In genomic region chr7:45217358-45217757, GRCh38 we compare ENCODE assay signal across 10 cellular contexts. TPM values are rescaled to one million over a fixed set of nuclear protein-coding genes. Genes with fewer than 3 reads are reported as not detected.
DNase-seq lines count a peak whose midpoint lies in the region; ATAC-seq, FAIRE-seq and TF ChIP-seq lines count a peak whose summit lies in the region.
"Had no signal": no experiment of that assay in that cellular context is flagged by ENCODE, and none has a peak within 500 bp of the region (broad histone marks: within the 10 kb centered on the region; RNA-seq: fewer than 3 reads in every experiment).

No MANE protein-coding gene starts in this region.

- FAIRE-seq in A549 (lab: Jason Lieb, UNC): no peak

- CTCF ChIA-PET in A549 (lab: Yijun Ruan, JAX): interaction anchor here (0.6 to 4.5 kb wide), 10 partner anchors 9 to 224 kb away, joined by 3 to 21 read pairs (median 4); no protein-coding TSS in a partner anchor

- no peak overlapping the region for H3K4me2 ChIP-seq in A549

- no peak for TF ChIP-seq POLR2A in A549 (IDR thresholded peaks at IDR 0.05; ENCODE audit: low read length)

- 38% methylated on average over 3 of the region's 6 CpGs for WGBS in A549 (ENCODE audit: missing lambda C conversion rate)

- no peaks in the 10 kb centered on the region; the same call in 2 of the 3 replicates for H3K9me3 ChIP-seq in A549
- H3K9me3 ChIP-seq: colonic mucosa had no signal

- TF ChIP-seq EP300 in A549 (IDR thresholded peaks at IDR 0.05): no peak

- ATAC-seq in A549 (peak; percentile 85 to 93), left ventricle myocardium superior (peak; percentile 37)

- no peaks in the 10 kb centered on the region for H3K4me1 ChIP-seq in A549
- H3K4me1 ChIP-seq: colonic mucosa had no signal

- peak; percentile 19 to 39; a peak in 2 of 5 replicates for TF ChIP-seq RAD21 in A549 (conservative IDR thresholded peaks at IDR 0.05 in 1 of 2, IDR thresholded peaks at IDR 0.05 in 1 of 2)

- peak; percentile 38 to 57 for DNase-seq in A549 (ENCODE audit: low read depth in 1 of 2, low spot score in 1 of 2)
- DNase-seq in GM13977 (ENCODE audit: low spot score): no peak
- DNase-seq in SK-N-DZ (ENCODE audit: low spot score): peak; percentile 32
- no peak for DNase-seq in left ventricle myocardium superior
- DNase-seq in NCI-H2227 (lab: John Stamatoyannopoulos, UW; ENCODE audit: unreplicated experiment): no peak
- no peak for DNase-seq in stimulated activated CD8-positive, alpha-beta memory T cell treated with anti-CD3 and anti-CD28 coated beads, Interleukin-4, amount 100 ng/mL, for 48 hours
- DNase-seq in stimulated activated CD4-positive, alpha-beta T cell treated with anti-CD3 and anti-CD28 coated beads, Interleukin-2, amount 100 ng/mL, for 24 hours: no peak
- DNase-seq in NCI-H774 (lab: John Stamatoyannopoulos, UW): no peak
- DNase-seq: colonic mucosa had no signal

- peak; percentile 25; the same call in 2 of the 3 replicates for TF ChIP-seq CTCF in A549 (IDR thresholded peaks at IDR 0.05)
- peak; percentile 15 for TF ChIP-seq CTCF in GM13977 (IDR thresholded peaks at IDR 0.05; ENCODE audit: extremely low read depth, insufficient read depth, missing control alignments)

- no peak overlapping the region for H3K4me3 ChIP-seq in A549
- H3K4me3 ChIP-seq: colonic mucosa, skin epidermis had no signal

- intact Hi-C loops in left ventricle myocardium superior (cut with micrococcal nuclease): no loop called here

- POLR2A ChIA-PET in A549 (lab: Yijun Ruan, JAX): no interaction called here

- in situ Hi-C loops in GM13977 (cut with MboI; ENCODE audit: low pct_unique_long_range_greater_than_20kb, low sequenced_read_pairs, unreplicated experiment): no loop called here

- H3K27ac ChIP-seq in A549: no peak overlapping the region
- H3K27ac ChIP-seq: colonic mucosa, skin epidermis had no signal

TF ChIP-seq in A549, 52 proteins besides CTCF, POLR2A, EP300 and RAD21:
- TF ChIP-seq NPAS2 (CRISPR knock-in tag; IDR thresholded peaks at IDR 0.05; ENCODE audit: borderline replicate concordance) (no peak), SMC3 (IDR thresholded peaks at IDR 0.05) (0 out of 3 replicates have a peak, but pooled peaks have one; percentile 25)

RNA-seq across cellular contexts. Expression of gene RAMP3, which starts 59.8 kb away (rescaled TPM):
- polyA plus RNA-seq in A549 (2011; rRNA removed) (not detected in 2 replicates), A549 (2017; fragmentation: RNase III; extraction: RNeasy Plus Mini Kit Qiagen cat#74134 plus additional on column Dnase treatment) (not detected in 3 replicates)
- polyA plus RNA-seq in A549 (2012; cell fraction: cytosol; rRNA removed): not detected in 2 replicates
- polyA plus RNA-seq in A549 (2012; cell fraction: nucleus; rRNA removed): not detected in 2 replicates
- not detected in 2 replicates for polyA minus RNA-seq in A549 (2011; rRNA and poly(A)+ RNA removed)
- polyA plus RNA-seq in SK-N-DZ (2014; cell fraction: cytosol; rRNA removed): not detected in 2 replicates
- not detected in 2 replicates for polyA plus RNA-seq in SK-N-DZ (2014; cell fraction: nucleus; rRNA removed)
- 36.0 TPM for total RNA-seq in left ventricle myocardium superior

Comparison
In these comparisons a context has a peak if more than half of its experiments do, and no peak if none do; other contexts are left out.
1. DNase-seq: peak in A549 (2 of 2) and SK-N-DZ (single experiment); none in GM13977 (single experiment), left ventricle myocardium superior (single experiment), NCI-H2227 (single experiment), stimulated activated CD8-positive, alpha-beta memory T cell treated with anti-CD3 and anti-CD28 coated beads, Interleukin-4, amount 100 ng/mL, for 48 hours (single experiment), stimulated activated CD4-positive, alpha-beta T cell treated with anti-CD3 and anti-CD28 coated beads, Interleukin-2, amount 100 ng/mL, for 24 hours (0 of 2) and NCI-H774 (single experiment).